8 cellular contexts compared by ENCODE assay signal in the genomic region with DNA sequence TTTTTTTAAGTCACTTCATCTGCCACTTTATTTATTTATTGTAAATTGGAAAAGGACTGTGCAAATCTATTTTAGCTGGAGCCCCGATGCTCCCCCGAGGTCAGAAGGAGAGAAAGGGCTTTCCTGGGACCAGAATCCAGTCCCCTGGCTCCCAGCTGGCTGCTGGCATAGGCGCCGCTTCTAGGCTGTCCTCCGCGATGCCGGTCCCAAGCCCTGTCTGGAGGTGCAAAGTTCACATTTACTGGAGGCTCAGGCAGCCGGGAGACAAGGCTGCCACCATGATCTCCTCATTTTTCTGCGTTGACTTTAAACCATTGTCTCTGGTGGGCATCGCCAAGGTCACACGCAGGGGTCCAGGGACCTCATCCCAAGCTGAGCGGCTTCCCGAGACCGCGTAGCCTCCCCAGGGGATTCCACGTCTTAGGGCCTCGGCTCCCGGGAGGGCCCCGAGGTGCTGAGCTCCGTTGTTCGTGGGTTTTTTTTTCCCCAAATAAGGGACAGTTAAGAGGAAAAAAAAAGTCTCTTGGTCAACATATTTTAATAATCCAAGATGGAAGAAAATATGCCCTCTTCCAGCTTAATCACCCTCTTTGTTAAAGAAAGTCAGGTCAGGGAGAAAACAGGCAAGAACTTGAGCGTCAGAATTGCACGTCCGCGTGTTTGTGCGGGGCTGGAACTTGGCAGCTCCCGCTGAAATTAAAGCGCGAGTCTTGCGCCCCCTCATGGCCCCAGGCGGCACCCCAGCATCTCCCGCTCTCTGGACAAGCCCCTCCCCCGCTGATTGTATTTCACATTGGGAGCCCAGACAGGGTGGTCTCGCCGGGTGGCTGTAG. TPM values are rescaled to one million over a fixed set of nuclear protein-coding genes. Genes with fewer than 3 reads are reported as not detected.
A peak's percentile ranks its signal among the peaks of the same experiment; 100 is the strongest.
DNase-seq lines count a peak whose midpoint lies in the region; ATAC-seq, FAIRE-seq and TF ChIP-seq lines count a peak whose summit lies in the region.

No MANE protein-coding gene starts in this region.

- no peak overlapping the region for H3K4me3 ChIP-seq in MG63
- peak overlapping the region; percentile 31 for H3K4me3 ChIP-seq in left ventricle myocardium inferior
- no peak overlapping the region for H3K4me3 ChIP-seq in small intestine (ENCODE audit: low read depth in 1 of 2, low read length in 2 of 2)

- FAIRE-seq in small intestine (lab: Jason Lieb, UNC), result no peak

- peak; percentile 71 for TF ChIP-seq CTCF in left ventricle myocardium inferior (IDR thresholded peaks at IDR 0.05; ENCODE audit: borderline replicate concordance)

- no peaks in the 10 kb centered on the region for H3K9me3 ChIP-seq in MG63
- peaks cover 2% of the 10 kb centered on the region for H3K9me3 ChIP-seq in left ventricle myocardium inferior (replicated peaks)
- H3K9me3 ChIP-seq in small intestine (ENCODE audit: control insufficient read depth, low read depth), result no peaks in the 10 kb centered on the region

- 36 to 41% (median 37%) methylated on average over 35 of the region's 35 CpGs for WGBS in small intestine, 3 donors

- DNase-seq in MG63 (peak; percentile 16), left ventricle myocardium inferior (peak; percentile 58), small intestine (peak; percentile 10), DMS153 treated with DMSO at 0.1 percent for 48 hours (lab: John Stamatoyannopoulos, UW; ENCODE audit: unreplicated experiment) (no peak)
- DNase-seq in activated naive CD4-positive, alpha-beta T cell treated with anti-CD3 and anti-CD28 coated beads, Interleukin-2, amount 50 U/mL, for 16 hours, result peak; percentile 54

- H3K27ac ChIP-seq in left ventricle myocardium inferior (replicated peaks) (no peak overlapping the region), small intestine (ENCODE audit: low read depth in 1 of 2, low read length in 1 of 2) (no peak overlapping the region)

- intact Hi-C loops in left ventricle myocardium inferior (cut with micrococcal nuclease), result no loop called here

- ATAC-seq in GM18909 (IDR thresholded peaks at IDR 0.05; ENCODE audit: poor library complexity, unreplicated experiment), result peak; percentile 67
- ATAC-seq in HG03378 (IDR thresholded peaks at IDR 0.05; ENCODE audit: unreplicated experiment), result no peak
- ATAC-seq in HG03025 (IDR thresholded peaks at IDR 0.05; ENCODE audit: low FRiP score, unreplicated experiment), result no peak

- no peaks in the 10 kb centered on the region for H3K27me3 ChIP-seq in MG63
- H3K27me3 ChIP-seq in left ventricle myocardium inferior (ENCODE audit: low read depth), result peaks cover 73% of the 10 kb centered on the region
- H3K27me3 ChIP-seq in small intestine (ENCODE audit: control insufficient read depth in 2 of 2, insufficient read depth in 2 of 2, low read length in 2 of 2), result no peaks in the 10 kb centered on the region

- H3K36me3 ChIP-seq in MG63 (no peaks in the 10 kb centered on the region), left ventricle myocardium inferior (no peaks in the 10 kb centered on the region), small intestine (ENCODE audit: control insufficient read depth in 2 of 2, insufficient read depth in 2 of 2, low read length in 2 of 2) (no peaks in the 10 kb centered on the region)

- peaks cover 4% of the 10 kb centered on the region for H3K4me1 ChIP-seq in left ventricle myocardium inferior
- no peaks in the 10 kb centered on the region for H3K4me1 ChIP-seq in small intestine (ENCODE audit: control insufficient read depth in 2 of 2, insufficient read depth in 1 of 2, low read depth in 1 of 2, low read length in 1 of 2)

RNA-seq across cellular contexts. Expression of a gene that starts 11.9 kb away (rescaled TPM):
- total RNA-seq in MG63 (2014; rRNA removed; shearing (Covaris generic); ENCODE audit: low replicate concordance), result not detected in 2 replicates
- 0.19 TPM for total RNA-seq in left ventricle myocardium inferior
- polyA plus RNA-seq in small intestine, result under 1 TPM in 1 of 3 donors, not detected in 2; 0.04 TPM

RNA-seq across cellular contexts. Expression of a gene that starts 15.4 kb away (rescaled TPM):
- total RNA-seq in MG63 (2014; rRNA removed; shearing (Covaris generic); ENCODE audit: low replicate concordance), result not detected in 2 replicates
- not detected for total RNA-seq in left ventricle myocardium inferior
- not detected for polyA plus RNA-seq in small intestine

RNA-seq across cellular contexts. Expression of a gene that starts 31.4 kb away (rescaled TPM):
- total RNA-seq in MG63 (2014; rRNA removed; shearing (Covaris generic); ENCODE audit: low replicate concordance), result not detected in 2 replicates
- not detected for total RNA-seq in left ventricle myocardium inferior
- not detected for polyA plus RNA-seq in small intestine
